8 cellular contexts compared by ENCODE assay signal in genomic region chr11:65640483-65641207, GRCh38. TPM values are rescaled to one million over a fixed set of nuclear protein-coding genes. Genes with fewer than 3 reads are reported as not detected.
DNase-seq lines count a peak whose midpoint lies in the region; ATAC-seq lines count a peak whose summit lies in the region.

No MANE protein-coding gene starts in this region.

- H3K4me3 Mint-ChIP-seq in activated CD4-positive, alpha-beta memory T cell treated with anti-CD3 and anti-CD28 coated beads, Interleukin-2, amount 10 ng/mL, durations not matched to agents 7 days and 5 days = peak overlapping the region; percentile 95

- H3K9me3 Mint-ChIP-seq in activated CD4-positive, alpha-beta memory T cell treated with anti-CD3 and anti-CD28 coated beads, Interleukin-2, amount 10 ng/mL, durations not matched to agents 7 days and 5 days = no peaks in the 10 kb centered on the region

- ATAC-seq in HG03097 (IDR thresholded peaks at IDR 0.05; ENCODE audit: low FRiP score, unreplicated experiment) = peak; percentile 1
- peak; percentile 6 for ATAC-seq in Right ventricle myocardium superior (ENCODE audit: poor library complexity)
- no peak for ATAC-seq in stimulated activated naive CD8-positive, alpha-beta T cell treated with anti-CD3 and anti-CD28 coated beads, Interleukin-15, Interleukin-2, amounts not matched to agents 100 U/mL and 50 U/mL, for 24 hours
- ATAC-seq in HG03135 (IDR thresholded peaks at IDR 0.05; ENCODE audit: unreplicated experiment) = no peak

- DNase-seq in activated CD4-positive, alpha-beta memory T cell treated with anti-CD3 and anti-CD28 coated beads, Interleukin-2, amount 10 ng/mL, durations not matched to agents 7 days and 5 days = peak; percentile 59
- peak; percentile 81 for DNase-seq in Right ventricle myocardium superior
- DNase-seq in stimulated activated naive CD8-positive, alpha-beta T cell treated with anti-CD3 and anti-CD28 coated beads, Interleukin-15, Interleukin-2, amounts not matched to agents 100 U/mL and 50 U/mL, for 24 hours = peak; percentile 54
- no peak for DNase-seq in DMS79 treated with DMSO at 0.1 percent for 48 hours (lab: John Stamatoyannopoulos, UW)
- no peak for DNase-seq in GM19240 (ENCODE audit: insufficient read length, low spot score)
- DNase-seq in NCI-H1930 (lab: John Stamatoyannopoulos, UW) = no peak

- peak overlapping the region; percentile 97 for H3K27ac Mint-ChIP-seq in activated CD4-positive, alpha-beta memory T cell treated with anti-CD3 and anti-CD28 coated beads, Interleukin-2, amount 10 ng/mL, durations not matched to agents 7 days and 5 days

- peaks cover 69% of the 10 kb centered on the region for H3K36me3 Mint-ChIP-seq in activated CD4-positive, alpha-beta memory T cell treated with anti-CD3 and anti-CD28 coated beads, Interleukin-2, amount 10 ng/mL, durations not matched to agents 7 days and 5 days (ENCODE audit: low read depth)

- no peaks in the 10 kb centered on the region for H3K27me3 Mint-ChIP-seq in activated CD4-positive, alpha-beta memory T cell treated with anti-CD3 and anti-CD28 coated beads, Interleukin-2, amount 10 ng/mL, durations not matched to agents 7 days and 5 days

- intact Hi-C loops in Right ventricle myocardium superior (cut with DNase I) = no loop called here

- POLR2A ChIA-PET in activated CD4-positive, alpha-beta memory T cell treated with anti-CD3 and anti-CD28 coated beads, Interleukin-2, amount 10 ng/mL, durations not matched to agents 7 days and 5 days (lab: Charles Lee) = interaction anchor here (0.9 to 8.9 kb wide), 14 partner anchors 13 to 412 kb away, joined by 3 to 187 read pairs (median 8); partner anchors contain the start of genes CCDC85B, FAM89B, KAT5 and MALAT1

- peaks cover 62% of the 10 kb centered on the region for H3K4me1 Mint-ChIP-seq in activated CD4-positive, alpha-beta memory T cell treated with anti-CD3 and anti-CD28 coated beads, Interleukin-2, amount 10 ng/mL, durations not matched to agents 7 days and 5 days

- CTCF ChIA-PET in activated CD4-positive, alpha-beta memory T cell treated with anti-CD3 and anti-CD28 coated beads, Interleukin-2, amount 10 ng/mL, durations not matched to agents 7 days and 5 days (lab: Charles Lee) = interaction anchor here (1.1 to 3.1 kb wide), 3 partner anchors 14 to 139 kb away, joined by 4 to 13 read pairs (median 4); partner anchors contain the start of gene KAT5

RNA-seq across cellular contexts. Expression of gene SIPA1, which starts 2.7 kb away (rescaled TPM):
- total RNA-seq in activated CD4-positive, alpha-beta memory T cell treated with anti-CD3 and anti-CD28 coated beads, Interleukin-2, amount 10 ng/mL, durations not matched to agents 7 days and 5 days = 100 to 1,000 TPM; 201 to 205 TPM
- total RNA-seq in Right ventricle myocardium superior = 22.5 TPM

RNA-seq across cellular contexts. Expression of gene RELA, which starts 22.1 kb away (rescaled TPM):
- 100 to 1,000 TPM in 1 of 2 experiments, 10 to 100 TPM in 1; 91.2 to 102 TPM for total RNA-seq in activated CD4-positive, alpha-beta memory T cell treated with anti-CD3 and anti-CD28 coated beads, Interleukin-2, amount 10 ng/mL, durations not matched to agents 7 days and 5 days
- total RNA-seq in Right ventricle myocardium superior = 31.0 TPM

RNA-seq across cellular contexts. Expression of gene PCNX3, which starts 25.1 kb away (rescaled TPM):
- total RNA-seq in activated CD4-positive, alpha-beta memory T cell treated with anti-CD3 and anti-CD28 coated beads, Interleukin-2, amount 10 ng/mL, durations not matched to agents 7 days and 5 days = 10 to 100 TPM; 39.8 to 40.3 TPM
- 9.3 TPM for total RNA-seq in Right ventricle myocardium superior

RNA-seq across cellular contexts. Expression of gene MAP3K11, which starts 26.6 kb away (rescaled TPM):
- 10 to 100 TPM; 67.2 to 71.8 TPM for total RNA-seq in activated CD4-positive, alpha-beta memory T cell treated with anti-CD3 and anti-CD28 coated beads, Interleukin-2, amount 10 ng/mL, durations not matched to agents 7 days and 5 days
- 38.5 TPM for total RNA-seq in Right ventricle myocardium superior

RNA-seq across cellular contexts. Expression of gene KCNK7, which starts 45.0 kb away (rescaled TPM):
- total RNA-seq in activated CD4-positive, alpha-beta memory T cell treated with anti-CD3 and anti-CD28 coated beads, Interleukin-2, amount 10 ng/mL, durations not matched to agents 7 days and 5 days = 1 to 10 TPM in 1 of 2 experiments, under 1 TPM in 1; 0.80 to 1.0 TPM
- 0.81 TPM for total RNA-seq in Right ventricle myocardium superior

Comparison
In these comparisons a context has a peak if more than half of its experiments do, and no peak if none do; other contexts are left out.
1. ATAC-seq: peak in HG03097 (single experiment) and Right ventricle myocardium superior (single experiment); none in stimulated activated naive CD8-positive, alpha-beta T cell treated with anti-CD3 and anti-CD28 coated beads, Interleukin-15, Interleukin-2, amounts not matched to agents 100 U/mL and 50 U/mL, for 24 hours (single experiment) and HG03135 (single experiment).
2. DNase-seq: peak in activated CD4-positive, alpha-beta memory T cell treated with anti-CD3 and anti-CD28 coated beads, Interleukin-2, amount 10 ng/mL, durations not matched to agents 7 days and 5 days (single experiment), Right ventricle myocardium superior (single experiment) and stimulated activated naive CD8-positive, alpha-beta T cell treated with anti-CD3 and anti-CD28 coated beads, Interleukin-15, Interleukin-2, amounts not matched to agents 100 U/mL and 50 U/mL, for 24 hours (single experiment); none in DMS79 treated with DMSO at 0.1 percent for 48 hours (single experiment), GM19240 (single experiment) and NCI-H1930 (0 of 2).